Comparison of ENCODE assay signal across 25 cellular contexts in the genomic region with DNA sequence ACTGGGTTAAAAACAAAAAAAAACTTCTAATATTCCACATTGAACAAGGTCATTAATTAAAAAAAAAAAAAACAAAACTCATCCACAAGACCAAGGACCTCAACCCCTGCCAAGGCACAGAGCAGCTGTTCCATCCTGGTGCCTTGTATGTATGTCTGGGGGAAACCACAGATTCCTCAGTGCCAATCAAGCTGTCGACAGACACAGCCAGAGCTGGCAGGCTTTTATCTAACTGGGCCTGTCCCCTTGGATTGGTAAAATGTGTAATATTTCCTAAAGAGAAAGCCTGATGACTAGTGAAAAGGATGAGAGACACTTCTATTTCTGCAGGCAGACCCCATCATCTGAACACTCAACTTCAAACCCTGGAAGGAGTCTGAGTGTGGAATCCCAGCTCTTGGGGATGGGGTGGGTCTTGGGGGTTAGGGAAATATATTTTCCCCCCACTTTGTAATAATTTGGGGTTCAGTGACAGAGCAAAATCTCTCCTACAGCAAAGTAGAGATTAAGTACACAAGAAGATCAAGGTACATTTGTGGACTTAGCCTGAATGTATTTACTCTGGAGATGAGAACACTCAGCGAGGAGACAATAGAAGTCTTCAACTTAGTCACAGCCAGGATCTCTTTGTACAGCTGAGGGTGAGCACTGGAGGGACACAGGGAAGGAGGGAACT.
DNase-seq lines count a peak whose midpoint lies in the region; ATAC-seq, FAIRE-seq and TF ChIP-seq lines count a peak whose summit lies in the region.
"Had no signal": no experiment of that assay in that cellular context is flagged by ENCODE, and none has a peak within 500 bp of the region (broad histone marks: within the 10 kb centered on the region; RNA-seq: fewer than 3 reads in every experiment).

No MANE protein-coding gene starts in this region.

- no peak for TF ChIP-seq EP300 in upper lobe of left lung (IDR thresholded peaks at IDR 0.05)

- no peak overlapping the region for H3K9ac ChIP-seq in rectal smooth muscle tissue (ENCODE audit: low read length)
- H3K9ac ChIP-seq: BLaER1 treated with 17β-estradiol and CSF1 and Interleukin-3, amounts not matched to agents 10 nM and 100 nM had no signal

- H3K9me3 ChIP-seq in heart right ventricle: no peaks in the 10 kb centered on the region
- H3K9me3 ChIP-seq in upper lobe of left lung: no peaks in the 10 kb centered on the region
- H3K9me3 ChIP-seq: A549; BLaER1 treated with 17β-estradiol and CSF1 and Interleukin-3, amounts not matched to agents 10 nM and 100 nM; upper lobe of right lung had no signal

- H3K36me3 ChIP-seq in heart right ventricle: peaks cover 0 to 17% (median 0%) of the 10 kb centered on the region in 9 donors
- no peaks in the 10 kb centered on the region for H3K36me3 ChIP-seq in rectal smooth muscle tissue (ENCODE audit: control insufficient read depth, insufficient read depth, low read length)
- peaks cover 0 to 5% (median 0%) of the 10 kb centered on the region in 4 donors for H3K36me3 ChIP-seq in upper lobe of left lung
- H3K36me3 ChIP-seq: BLaER1 treated with 17β-estradiol and CSF1 and Interleukin-3, amounts not matched to agents 10 nM and 100 nM; upper lobe of right lung had no signal

- 56 to 62% methylated on average over 2 of the region's 2 CpGs for WGBS in heart right ventricle, 2 donors
- WGBS in upper lobe of left lung, 2 donors: 55 to 70% methylated on average over 2 of the region's 2 CpGs

- TF ChIP-seq POLR2A in upper lobe of left lung (IDR thresholded peaks at IDR 0.05) (no peak), H54 (IDR thresholded peaks at IDR 0.05; ENCODE audit: low read depth, low read length) (no peak)

- ATAC-seq in Right ventricle myocardium inferior: peak; percentile 40
- peak in 4 of 8 donors; percentile 28 to 54 (median 32) for ATAC-seq in heart right ventricle
- no peak for ATAC-seq in upper lobe of left lung (ENCODE audit: low FRiP score in 2 of 2)
- ATAC-seq in GM18867 (IDR thresholded peaks at IDR 0.05; ENCODE audit: unreplicated experiment): no peak
- ATAC-seq: stimulated activated effector memory CD8-positive, alpha-beta T cell treated with anti-CD3 and anti-CD28 coated beads, Interleukin-12 subunit alpha, Interleukin-12 subunit beta, amount 100 ng/mL, for 72 hours; T-cell; upper lobe of right lung had no signal

- intact Hi-C loops in Right ventricle myocardium inferior (cut with DNase I) (no loop called here), cardiac septum (cut with DNase I) (no loop called here), heart right ventricle (cut with DNase I) (loop anchor here in 2 of 10 donors (1.0 to 2.0 kb wide), 2 partner anchors 30 to 74 kb away; no protein-coding TSS in a partner anchor)

- H3K27ac ChIP-seq in heart right ventricle: peak overlapping the region in 9 of 10 donors; percentile 67 to 86 (median 76)
- peak overlapping the region; percentile 64 for H3K27ac ChIP-seq in rectal smooth muscle tissue (ENCODE audit: low read depth, low read length)
- no peak overlapping the region for H3K27ac ChIP-seq in upper lobe of left lung
- H3K27ac ChIP-seq: A549; BLaER1 treated with 17β-estradiol and CSF1 and Interleukin-3, amounts not matched to agents 10 nM and 100 nM; upper lobe of right lung had no signal

- H3K4me3 ChIP-seq in heart right ventricle (no peak overlapping the region), rectal smooth muscle tissue (ENCODE audit: low read length) (no peak overlapping the region), upper lobe of left lung (no peak overlapping the region)
- H3K4me3 ChIP-seq: A549; BLaER1 treated with 17β-estradiol and CSF1 and Interleukin-3, amounts not matched to agents 10 nM and 100 nM; upper lobe of right lung had no signal

- TF ChIP-seq CTCF in heart right ventricle (IDR thresholded peaks at IDR 0.05) (no peak), upper lobe of left lung (IDR thresholded peaks at IDR 0.05) (no peak)

- H3K4me1 ChIP-seq in heart right ventricle: peaks cover 3 to 57% (median 31%) of the 10 kb centered on the region in 9 donors
- H3K4me1 ChIP-seq in rectal smooth muscle tissue (ENCODE audit: control insufficient read depth, insufficient read depth, low read length): peaks cover 38% of the 10 kb centered on the region
- H3K4me1 ChIP-seq in upper lobe of left lung: peaks cover under 1 to 7% (median 4%) of the 10 kb centered on the region in 4 donors
- H3K4me1 ChIP-seq: A549, upper lobe of right lung had no signal

- no peak for DNase-seq in Right ventricle myocardium inferior (ENCODE audit: missing footprints)
- no peak for DNase-seq in cardiac septum (ENCODE audit: low spot score)
- DNase-seq in heart right ventricle: no peak
- no peak for DNase-seq in upper lobe of left lung
- DNase-seq in NCI-H2081 (lab: John Stamatoyannopoulos, UW): no peak
- DNase-seq in H54 (ENCODE audit: insufficient read length, low spot score): no peak
- DNase-seq: amygdala; GDM1; GOT3; hypothalamus; islet precursor cell; KG1; mesenchymal stem cell; NCI-H1092 treated with DMSO at 0.1 percent for 48 hours; NCI-H2107; NCI-H526; SIG-M5; stimulated activated CD4-positive, alpha-beta T cell treated with anti-CD3 and anti-CD28 coated beads, Interleukin-15, amount 100 ng/mL, for 24 hours; T-cell; upper lobe of right lung had no signal

- no peaks in the 10 kb centered on the region for H3K27me3 ChIP-seq in heart right ventricle
- H3K27me3 ChIP-seq in rectal smooth muscle tissue (ENCODE audit: control insufficient read depth, insufficient read depth, low read length): no peaks in the 10 kb centered on the region
- H3K27me3 ChIP-seq in upper lobe of left lung: no peaks in the 10 kb centered on the region
- H3K27me3 ChIP-seq: BLaER1 treated with 17β-estradiol and CSF1 and Interleukin-3, amounts not matched to agents 10 nM and 100 nM; upper lobe of right lung had no signal

- FAIRE-seq in H54 (lab: Jason Lieb, UNC): no peak
- FAIRE-seq: A549 had no signal

Comparison
In these comparisons a context has a peak if more than half of its experiments do, and no peak if none do; other contexts are left out.
1. H3K27ac ChIP-seq: peak in heart right ventricle (9 of 10) and rectal smooth muscle tissue (single experiment); none in upper lobe of left lung (0 of 4).